10 cellular contexts compared by ENCODE assay signal in genomic region chr5:75048457-75048953, GRCh38. TPM values are rescaled to one million over a fixed set of nuclear protein-coding genes. Genes with fewer than 3 reads are reported as not detected.
DNase-seq lines count a peak whose midpoint lies in the region; ATAC-seq and TF ChIP-seq lines count a peak whose summit lies in the region.
"Had no signal": no experiment of that assay in that cellular context is flagged by ENCODE, and none has a peak within 500 bp of the region (broad histone marks: within the 10 kb centered on the region; RNA-seq: fewer than 3 reads in every experiment).

No MANE protein-coding gene starts in this region.

- in situ Hi-C loops in GM13977 (cut with MboI; ENCODE audit: low pct_unique_long_range_greater_than_20kb, low sequenced_read_pairs, unreplicated experiment): no loop called here

- no peaks in the 10 kb centered on the region for H3K27me3 Mint-ChIP-seq in activated naive CD8-positive, alpha-beta T cell
- peaks cover 22 to 36% of the 10 kb centered on the region in 2 donors for H3K27me3 Mint-ChIP-seq in natural killer cell (ENCODE audit: low read depth in 2 of 2)

- H3K4me1 ChIP-seq in foreskin keratinocyte: peaks cover 15% of the 10 kb centered on the region

- intact Hi-C loops in natural killer cell (cut with micrococcal nuclease): loop anchor here (10.0 kb wide), 1 partner anchor 216 kb away; no protein-coding TSS in a partner anchor

- no peak overlapping the region for H3K27ac ChIP-seq in foreskin keratinocyte

- H3K27ac Mint-ChIP-seq in activated naive CD8-positive, alpha-beta T cell: no peak overlapping the region
- H3K27ac Mint-ChIP-seq in natural killer cell: peak overlapping the region in 1 of 2 donors; percentile 74

- no peak for TF ChIP-seq CTCF in GM13977 (IDR thresholded peaks at IDR 0.05; ENCODE audit: extremely low read depth, insufficient read depth, missing control alignments)
- TF ChIP-seq CTCF in natural killer cell (IDR thresholded peaks at IDR 0.05): no peak
- no peak for TF ChIP-seq CTCF in foreskin keratinocyte (conservative IDR thresholded peaks at IDR 0.05)

- ATAC-seq in HG02610 (IDR thresholded peaks at IDR 0.05; ENCODE audit: unreplicated experiment) (peak; percentile 51), natural killer cell (peak in 2 of 3 donors; percentile 8 to 36), foreskin keratinocyte (no peak), HG03469 (IDR thresholded peaks at IDR 0.05; ENCODE audit: unreplicated experiment) (no peak), GM21528 (IDR thresholded peaks at IDR 0.05; ENCODE audit: low FRiP score, unreplicated experiment) (no peak)

- DNase-seq in GM13977 (ENCODE audit: low spot score) (peak; percentile 36), natural killer cell (no peak), foreskin keratinocyte (no peak), pons (ENCODE audit: low spot score) (no peak)
- DNase-seq: head of caudate nucleus, MG63 had no signal

- no peaks in the 10 kb centered on the region for H3K27me3 ChIP-seq in foreskin keratinocyte
- H3K27me3 ChIP-seq: MG63 had no signal

- no peaks in the 10 kb centered on the region for H3K9me3 Mint-ChIP-seq in activated naive CD8-positive, alpha-beta T cell (ENCODE audit: low read depth)
- no peaks in the 10 kb centered on the region for H3K9me3 Mint-ChIP-seq in natural killer cell

- H3K36me3 Mint-ChIP-seq in activated naive CD8-positive, alpha-beta T cell: peaks cover 19% of the 10 kb centered on the region
- no peaks in the 10 kb centered on the region for H3K36me3 Mint-ChIP-seq in natural killer cell

- peaks cover 87% of the 10 kb centered on the region for H3K4me1 Mint-ChIP-seq in activated naive CD8-positive, alpha-beta T cell (ENCODE audit: low read depth)
- H3K4me1 Mint-ChIP-seq in natural killer cell: peaks cover 34 to 47% of the 10 kb centered on the region in 2 donors

- H3K4me3 Mint-ChIP-seq in activated naive CD8-positive, alpha-beta T cell: peak overlapping the region; percentile 69
- H3K4me3 Mint-ChIP-seq in natural killer cell: peak overlapping the region; percentile 43

RNA-seq across cellular contexts. Expression of gene GCNT4, which starts 3.9 kb away (rescaled TPM):
- total RNA-seq in natural killer cell (1 to 10 TPM in 1 of 3 donors, under 1 TPM in 2; 0.25 to 2.0 (median 0.52) TPM), foreskin keratinocyte (2.0 and 2.3 TPM in 2 replicates)
- 0.57 and 0.70 TPM in 2 replicates for polyA plus RNA-seq in foreskin keratinocyte

Comparison
In these comparisons a context has a peak if more than half of its experiments do, and no peak if none do; other contexts are left out.
1. ATAC-seq: peak in HG02610 (single experiment) and natural killer cell (2 of 3); none in foreskin keratinocyte (single experiment), HG03469 (single experiment) and GM21528 (single experiment).